In genomic region chr14:75650253-75651058, GRCh38 we compare ENCODE assay signal across 27 cellular contexts. TPM values are rescaled to one million over a fixed set of nuclear protein-coding genes. Genes with fewer than 3 reads are reported as not detected.
DNase-seq lines count a peak whose midpoint lies in the region; ATAC-seq and TF ChIP-seq lines count a peak whose summit lies in the region.
"Had no signal": no experiment of that assay in that cellular context is flagged by ENCODE, and none has a peak within 500 bp of the region (broad histone marks: within the 10 kb centered on the region; RNA-seq: fewer than 3 reads in every experiment).

No MANE protein-coding gene starts in this region.

- peaks cover 40% of the 10 kb centered on the region for H3K4me1 Mint-ChIP-seq in endodermal cell
- no peaks in the 10 kb centered on the region for H3K4me1 Mint-ChIP-seq in stimulated activated effector memory CD8-positive, alpha-beta T cell treated with anti-CD3 and anti-CD28 coated beads, Interleukin-12 subunit alpha, Interleukin-12 subunit beta, amount 100 ng/mL, for 72 hours
- H3K4me1 Mint-ChIP-seq: activated B cell treated with CpG ODN at 0.5 μM for 24 hours had no signal

- peak overlapping the region; percentile 44 for H3K27ac ChIP-seq in Panc1 (ENCODE audit: low read length)
- H3K27ac ChIP-seq in endodermal cell (ENCODE audit: low read depth, low read length), result no peak overlapping the region
- no peak overlapping the region for H3K27ac ChIP-seq in mesenchymal stem cell (ENCODE audit: low read length, poor library complexity, severe bottlenecking)
- H3K27ac ChIP-seq: gastroesophageal sphincter, Peyer's patch, suprapubic skin, uterus had no signal

- H3K9ac ChIP-seq in endodermal cell (ENCODE audit: extremely low read depth, low read length, poor library complexity, severe bottlenecking) (peak overlapping the region; percentile 12), mesenchymal stem cell (ENCODE audit: low read length) (no peak overlapping the region)

- no peak overlapping the region for H3K14ac ChIP-seq in mesenchymal stem cell (ENCODE audit: low read length in 2 of 2)

- DNase-seq in Panc1 (ENCODE audit: low read depth, low spot score), result no peak
- no peak for DNase-seq in endodermal cell
- DNase-seq in mesenchymal stem cell, result no peak
- DNase-seq in stimulated activated effector memory CD8-positive, alpha-beta T cell treated with anti-CD3 and anti-CD28 coated beads, Interleukin-12 subunit alpha, Interleukin-12 subunit beta, amount 100 ng/mL, for 72 hours (ENCODE audit: low spot score in 2 of 2), result no peak
- DNase-seq in NCI-H1417 treated with DMSO at 0.1 percent for 48 hours (lab: John Stamatoyannopoulos, UW), result no peak
- no peak for DNase-seq in NCI-H128 (lab: John Stamatoyannopoulos, UW; ENCODE audit: unreplicated experiment)
- DNase-seq: activated B cell treated with CpG ODN at 0.5 μM for 24 hours; activated CD4-positive, alpha-beta T cell treated with anti-CD3 and anti-CD28 coated beads, Interleukin-2, amount 50 U/mL, for 1 hour; activated naive CD8-positive, alpha-beta T cell treated with anti-CD3 and anti-CD28 coated beads for 36 hours; caudate nucleus; CD4-positive, alpha-beta memory T cell; DMS 273 treated with DMSO at 0.1 percent for 48 hours; hippocampal formation; NCI-H1092 treated with DMSO at 0.1 percent for 48 hours; NCI-H2029; NCI-H526; SIG-M5; stimulated activated naive CD4-positive, alpha-beta T cell; SW 1271; T1000; uterus had no signal

- H4K8ac ChIP-seq in mesenchymal stem cell (ENCODE audit: low read length), result no peak overlapping the region

- no peak overlapping the region for H3K4me2 ChIP-seq in mesenchymal stem cell (ENCODE audit: low read length, poor library complexity, severe bottlenecking)

- no peak overlapping the region for H3K18ac ChIP-seq in mesenchymal stem cell (ENCODE audit: low read depth in 1 of 2, low read length in 2 of 2)

- CTCF ChIA-PET in Panc1 (lab: Charles Lee), result interaction anchor here (0.6 kb wide), 1 partner anchor 132 kb away, joined by 10 read pairs; no protein-coding TSS in a partner anchor

- H2AFZ ChIP-seq in mesenchymal stem cell (ENCODE audit: low read depth, low read length), result no peak overlapping the region

- POLR2A ChIA-PET in Panc1 (lab: Charles Lee), result interaction anchor here (0.5 to 0.9 kb wide), 2 partner anchors 28 to 73 kb away, joined by 3 to 4 read pairs; no protein-coding TSS in a partner anchor

- no peak overlapping the region for H3K4ac ChIP-seq in mesenchymal stem cell (ENCODE audit: low read depth in 1 of 2, low read length in 2 of 2)

- H3K27me3 ChIP-seq in Panc1 (ENCODE audit: control insufficient read depth, insufficient read depth, low read length) (no peaks in the 10 kb centered on the region), endodermal cell (ENCODE audit: control insufficient read depth, insufficient read depth, low read length, poor library complexity, severe bottlenecking) (no peaks in the 10 kb centered on the region), mesenchymal stem cell (ENCODE audit: control insufficient read depth in 1 of 2, insufficient read depth in 1 of 2, low read length in 2 of 2) (no peaks in the 10 kb centered on the region)
- H3K27me3 ChIP-seq: gastroesophageal sphincter, Peyer's patch, suprapubic skin, uterus had no signal

- no peak overlapping the region for H2BK120ac ChIP-seq in mesenchymal stem cell (ENCODE audit: low read depth, low read length)

- intact Hi-C loops in Panc1 (cut with micrococcal nuclease; ENCODE audit: unreplicated experiment), result no loop called here

- peak overlapping the region; percentile 76 for H2AK5ac ChIP-seq in mesenchymal stem cell (ENCODE audit: low read length, severe bottlenecking)

- WGBS in endodermal cell (ENCODE audit: insufficient coverage in 1 of 2, insufficient read length in 1 of 2), 2 experiments, result 93 to 94% methylated on average over 2 to 5 of the region's 5 CpGs
- 99% methylated on average over 5 of the region's 5 CpGs for WGBS in mesenchymal stem cell

- ATAC-seq in Panc1 (no peak), GM19467 (IDR thresholded peaks at IDR 0.05; ENCODE audit: unreplicated experiment) (no peak)
- ATAC-seq in stimulated activated effector memory CD8-positive, alpha-beta T cell treated with anti-CD3 and anti-CD28 coated beads, Interleukin-12 subunit alpha, Interleukin-12 subunit beta, amount 100 ng/mL, for 72 hours, result no peak
- ATAC-seq: gastroesophageal sphincter, sciatic nerve had no signal

- peaks cover 5% of the 10 kb centered on the region for H3K27me3 Mint-ChIP-seq in endodermal cell (ENCODE audit: insufficient read depth)
- H3K27me3 Mint-ChIP-seq: activated B cell treated with CpG ODN at 0.5 μM for 24 hours; activated naive CD8-positive, alpha-beta T cell treated with anti-CD3 and anti-CD28 coated beads for 36 hours; CD4-positive, alpha-beta memory T cell had no signal

- TF ChIP-seq CTCF in Panc1 (IDR thresholded peaks at IDR 0.05) (no peak), endodermal cell (conservative IDR thresholded peaks at IDR 0.05) (no peak)

- H3K79me1 ChIP-seq in mesenchymal stem cell (replicated peaks; ENCODE audit: low read length, poor library complexity, severe bottlenecking), result peaks cover 27% of the 10 kb centered on the region

- H3K9me3 ChIP-seq in Panc1 (ENCODE audit: control insufficient read depth, insufficient read depth, low read depth, low read length) (no peaks in the 10 kb centered on the region), endodermal cell (ENCODE audit: control insufficient read depth, low read length) (peaks cover 10% of the 10 kb centered on the region), mesenchymal stem cell (ENCODE audit: control insufficient read depth, low read length) (no peaks in the 10 kb centered on the region)
- H3K9me3 ChIP-seq: gastroesophageal sphincter, Peyer's patch, suprapubic skin, uterus had no signal

- no peak overlapping the region for H3K27ac Mint-ChIP-seq in endodermal cell
- H3K27ac Mint-ChIP-seq in stimulated activated effector memory CD8-positive, alpha-beta T cell treated with anti-CD3 and anti-CD28 coated beads, Interleukin-12 subunit alpha, Interleukin-12 subunit beta, amount 100 ng/mL, for 72 hours, result peak overlapping the region; percentile 26
- H3K27ac Mint-ChIP-seq: activated B cell treated with CpG ODN at 0.5 μM for 24 hours; activated naive CD8-positive, alpha-beta T cell treated with anti-CD3 and anti-CD28 coated beads for 36 hours had no signal

- H3K4me3 ChIP-seq in Panc1 (ENCODE audit: low read depth in 2 of 2, low read length in 2 of 2), result no peak overlapping the region
- H3K4me3 ChIP-seq in endodermal cell (ENCODE audit: low read length), result no peak overlapping the region
- no peak overlapping the region for H3K4me3 ChIP-seq in mesenchymal stem cell (ENCODE audit: insufficient read depth in 1 of 2, low read depth in 1 of 2, low read length in 2 of 2)
- H3K4me3 ChIP-seq: gastroesophageal sphincter, Peyer's patch, suprapubic skin, uterus had no signal

- H2BK5ac ChIP-seq in mesenchymal stem cell (ENCODE audit: low read depth, low read length, poor library complexity, severe bottlenecking), result peak overlapping the region; percentile 36

- H3K23ac ChIP-seq in mesenchymal stem cell (ENCODE audit: low read length in 2 of 2), result no peak overlapping the region

- H3K4me1 ChIP-seq in Panc1 (ENCODE audit: control insufficient read depth, insufficient read depth, low read length) (peaks cover 23% of the 10 kb centered on the region), endodermal cell (ENCODE audit: control insufficient read depth, insufficient read depth, low read length) (peaks cover 17% of the 10 kb centered on the region), mesenchymal stem cell (ENCODE audit: control insufficient read depth, insufficient read depth, low read depth, low read length) (peaks cover 19% of the 10 kb centered on the region)
- H3K4me1 ChIP-seq: uterus had no signal

- no peak overlapping the region for H2BK15ac ChIP-seq in mesenchymal stem cell (ENCODE audit: low read depth, poor library complexity, severe bottlenecking)

- H3K36me3 ChIP-seq in Panc1 (ENCODE audit: control insufficient read depth, insufficient read depth, low read length) (peaks cover 8% of the 10 kb centered on the region; the same call in 1 of the 2 replicates), endodermal cell (ENCODE audit: control insufficient read depth, insufficient read depth, low read length) (peaks cover 61% of the 10 kb centered on the region), mesenchymal stem cell (ENCODE audit: control insufficient read depth in 1 of 2, insufficient read depth in 2 of 2, low read depth in 1 of 2, low read length in 2 of 2) (peaks cover 31 to 54% of the 10 kb centered on the region in 2 experiments)
- H3K36me3 ChIP-seq: uterus had no signal

- in situ Hi-C loops in Panc1 (cut with HindIII; ENCODE audit: low pct_unique_long_range_greater_than_20kb, low sequenced_read_pairs), result no loop called here

- H4K91ac ChIP-seq in mesenchymal stem cell (ENCODE audit: low read length), result no peak overlapping the region

- BruUV-seq in Panc1 (replicated peaks; lab: Mats Ljungman, UMichigan), result no TSS peak

- H3K36me3 Mint-ChIP-seq in endodermal cell (ENCODE audit: low read depth), result peaks cover 54% of the 10 kb centered on the region
- peaks cover 79% of the 10 kb centered on the region for H3K36me3 Mint-ChIP-seq in stimulated activated effector memory CD8-positive, alpha-beta T cell treated with anti-CD3 and anti-CD28 coated beads, Interleukin-12 subunit alpha, Interleukin-12 subunit beta, amount 100 ng/mL, for 72 hours

- no peak overlapping the region for H3K4me3 Mint-ChIP-seq in endodermal cell
- no peak overlapping the region for H3K4me3 Mint-ChIP-seq in stimulated activated effector memory CD8-positive, alpha-beta T cell treated with anti-CD3 and anti-CD28 coated beads, Interleukin-12 subunit alpha, Interleukin-12 subunit beta, amount 100 ng/mL, for 72 hours
- H3K4me3 Mint-ChIP-seq: activated B cell treated with CpG ODN at 0.5 μM for 24 hours; activated naive CD8-positive, alpha-beta T cell treated with anti-CD3 and anti-CD28 coated beads for 36 hours; CD4-positive, alpha-beta memory T cell; neural crest cell had no signal

- no peak overlapping the region for H2BK12ac ChIP-seq in mesenchymal stem cell (ENCODE audit: low read length in 2 of 2)

- H3K9me3 Mint-ChIP-seq in endodermal cell, result peaks cover 8% of the 10 kb centered on the region
- no peaks in the 10 kb centered on the region for H3K9me3 Mint-ChIP-seq in stimulated activated effector memory CD8-positive, alpha-beta T cell treated with anti-CD3 and anti-CD28 coated beads, Interleukin-12 subunit alpha, Interleukin-12 subunit beta, amount 100 ng/mL, for 72 hours
- H3K9me3 Mint-ChIP-seq: activated B cell treated with CpG ODN at 0.5 μM for 24 hours; activated naive CD8-positive, alpha-beta T cell treated with anti-CD3 and anti-CD28 coated beads for 36 hours; CD4-positive, alpha-beta memory T cell; neural crest cell had no signal

RNA-seq across cellular contexts. Expression of gene ERG28, which starts 10.2 kb away (rescaled TPM):
- total RNA-seq in Panc1 (2021; ENCODE audit: unreplicated experiment), result 23.1 TPM
- 19.3 TPM for polyA plus RNA-seq in Panc1 (2012; ENCODE audit: insufficient read length)
- 10 to 100 TPM; 32.2 to 36.3 TPM for total RNA-seq in endodermal cell
- 39.3 TPM for polyA plus RNA-seq in endodermal cell (2013, experiment 1 of 2)
- polyA plus RNA-seq in endodermal cell (2013, experiment 2 of 2), result 39.0 TPM
- polyA plus RNA-seq in mesenchymal stem cell (2013, experiment 1 of 2), result 84.7 TPM
- 84.6 TPM for polyA plus RNA-seq in mesenchymal stem cell (2013, experiment 2 of 2)

RNA-seq across cellular contexts. Expression of gene TTLL5, which starts 10.6 kb away (rescaled TPM):
- total RNA-seq in Panc1 (2021; ENCODE audit: unreplicated experiment) (23.5 TPM), endodermal cell (10 to 100 TPM; 50.5 to 54.2 TPM)
- polyA plus RNA-seq in Panc1 (2012; ENCODE audit: insufficient read length), result 11.8 TPM
- polyA plus RNA-seq in endodermal cell (2013, experiment 1 of 2), result 22.0 TPM
- 22.6 TPM for polyA plus RNA-seq in endodermal cell (2013, experiment 2 of 2)
- polyA plus RNA-seq in mesenchymal stem cell (2013, experiment 1 of 2), result 18.6 TPM
- 17.5 TPM for polyA plus RNA-seq in mesenchymal stem cell (2013, experiment 2 of 2)
